Comparison of ENCODE assay signal across 1 cellular context in genomic region chr5:176388341-176389113, GRCh38.
TF ChIP-seq lines count a peak whose summit lies in the region.

TSS of gene HIGD2A (plus strand) at chr5:176388751. CDS start at chr5:176388820, 69 bp downstream.
A gene with protein sequence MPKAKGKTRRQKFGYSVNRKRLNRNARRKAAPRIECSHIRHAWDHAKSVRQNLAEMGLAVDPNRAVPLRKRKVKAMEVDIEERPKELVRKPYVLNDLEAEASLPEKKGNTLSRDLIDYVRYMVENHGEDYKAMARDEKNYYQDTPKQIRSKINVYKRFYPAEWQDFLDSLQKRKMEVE (minus strand): TSS chr5:176388598. CDS start chr5:176388539, 59 bp downstream.

TF ChIP-seq in K562, 482 proteins besides CTCF, POLR2A, EP300 and RAD21 (continued from another document and continues in another):
- TF ChIP-seq, protein P1, sequence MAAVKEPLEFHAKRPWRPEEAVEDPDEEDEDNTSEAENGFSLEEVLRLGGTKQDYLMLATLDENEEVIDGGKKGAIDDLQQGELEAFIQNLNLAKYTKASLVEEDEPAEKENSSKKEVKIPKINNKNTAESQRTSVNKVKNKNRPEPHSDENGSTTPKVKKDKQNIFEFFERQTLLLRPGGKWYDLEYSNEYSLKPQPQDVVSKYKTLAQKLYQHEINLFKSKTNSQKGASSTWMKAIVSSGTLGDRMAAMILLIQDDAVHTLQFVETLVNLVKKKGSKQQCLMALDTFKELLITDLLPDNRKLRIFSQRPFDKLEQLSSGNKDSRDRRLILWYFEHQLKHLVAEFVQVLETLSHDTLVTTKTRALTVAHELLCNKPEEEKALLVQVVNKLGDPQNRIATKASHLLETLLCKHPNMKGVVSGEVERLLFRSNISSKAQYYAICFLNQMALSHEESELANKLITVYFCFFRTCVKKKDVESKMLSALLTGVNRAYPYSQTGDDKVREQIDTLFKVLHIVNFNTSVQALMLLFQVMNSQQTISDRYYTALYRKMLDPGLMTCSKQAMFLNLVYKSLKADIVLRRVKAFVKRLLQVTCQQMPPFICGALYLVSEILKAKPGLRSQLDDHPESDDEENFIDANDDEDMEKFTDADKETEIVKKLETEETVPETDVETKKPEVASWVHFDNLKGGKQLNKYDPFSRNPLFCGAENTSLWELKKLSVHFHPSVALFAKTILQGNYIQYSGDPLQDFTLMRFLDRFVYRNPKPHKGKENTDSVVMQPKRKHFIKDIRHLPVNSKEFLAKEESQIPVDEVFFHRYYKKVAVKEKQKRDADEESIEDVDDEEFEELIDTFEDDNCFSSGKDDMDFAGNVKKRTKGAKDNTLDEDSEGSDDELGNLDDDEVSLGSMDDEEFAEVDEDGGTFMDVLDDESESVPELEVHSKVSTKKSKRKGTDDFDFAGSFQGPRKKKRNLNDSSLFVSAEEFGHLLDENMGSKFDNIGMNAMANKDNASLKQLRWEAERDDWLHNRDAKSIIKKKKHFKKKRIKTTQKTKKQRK (IDR thresholded peaks at IDR 0.05; ENCODE audit: borderline replicate concordance, low read depth, low read length) = no peak
- TF ChIP-seq TCF3 (CRISPR knock-in tag; IDR thresholded peaks at IDR 0.05) (peak; percentile 30), HDGF (IDR thresholded peaks at IDR 0.05) (no peak), SMARCA4 (IDR thresholded peaks at IDR 0.05) (peak; percentile 42; the same call in 1 of the 2 replicates), ATF3 (IDR thresholded peaks at IDR 0.05) (no peak), ATF3 (CRISPR knock-in tag; conservative IDR thresholded peaks at IDR 0.05) (peak; percentile 89), TEAD4 (IDR thresholded peaks at IDR 0.05; ENCODE audit: low read length) (peak; percentile 15; the same call in 1 of the 2 replicates), TEAD4 (CRISPR knock-in tag; IDR thresholded peaks at IDR 0.05; ENCODE audit: borderline replicate concordance) (no peak), PKNOX1 (IDR thresholded peaks at IDR 0.05) (peak; percentile 69; the same call in 1 of the 2 replicates), SAP30 (IDR thresholded peaks at IDR 0.05; ENCODE audit: borderline replicate concordance, insufficient read depth, low read depth, low read length, poor library complexity, severe bottlenecking) (peak; percentile 99), PHTF2 (CRISPR knock-in tag; IDR thresholded peaks at IDR 0.05) (no peak), XRCC4 (IDR thresholded peaks at IDR 0.05; ENCODE audit: extremely low read depth, insufficient read depth, insufficient read length) (no peak), RUNX1 (IDR thresholded peaks at IDR 0.05; ENCODE audit: low read depth) (no peak), THRAP3 (IDR thresholded peaks at IDR 0.05; ENCODE audit: borderline replicate concordance) (peak; percentile 82; the same call in 1 of the 2 replicates), ZNF23 (CRISPR knock-in tag; IDR thresholded peaks at IDR 0.05) (no peak), SREBF1 (IDR thresholded peaks at IDR 0.05; ENCODE audit: borderline replicate concordance, low read depth, low read length) (no peak; the same call in 1 of the 2 replicates), ZNF133 (CRISPR knock-in tag; IDR thresholded peaks at IDR 0.05) (no peak), FOXP1 (CRISPR knock-in tag; IDR thresholded peaks at IDR 0.05) (peak; percentile 78), ARID1B (IDR thresholded peaks at IDR 0.05) (peak; percentile 59), PRPF4 (IDR thresholded peaks at IDR 0.05; ENCODE audit: insufficient read depth, low read depth, low read length, poor library complexity, severe bottlenecking) (no peak), BCL6 (CRISPR knock-in tag; IDR thresholded peaks at IDR 0.05) (no peak), CHD4 (IDR thresholded peaks at IDR 0.05; ENCODE audit: insufficient read depth, insufficient replicate concordance, low read depth, low read length, poor library complexity, severe bottlenecking) (no peak), U2AF1 (optimal IDR thresholded peaks at IDR 0.05; ENCODE audit: low read depth, low read length) (no peak), FOXJ3 (CRISPR knock-in tag; IDR thresholded peaks at IDR 0.05) (no peak), KLF10 (CRISPR knock-in tag; IDR thresholded peaks at IDR 0.05) (no peak), TEAD2 (tag; IDR thresholded peaks at IDR 0.05) (0 out of 2 replicates have a peak, but pooled peaks have one; percentile 21), ERF (CRISPR knock-in tag; IDR thresholded peaks at IDR 0.05) (no peak), PCBP1 (IDR thresholded peaks at IDR 0.05; ENCODE audit: low read depth, low read length, poor library complexity, severe bottlenecking) (no peak), XRCC3 (IDR thresholded peaks at IDR 0.05) (no peak), LCOR (CRISPR knock-in tag; IDR thresholded peaks at IDR 0.05) (peak; percentile 97), TGIF2 (CRISPR knock-in tag; IDR thresholded peaks at IDR 0.05) (no peak), RHOXF2B (CRISPR knock-in tag; conservative IDR thresholded peaks at IDR 0.05) (no peak), JUND (IDR thresholded peaks at IDR 0.05; ENCODE audit: borderline replicate concordance, low read depth, low read length) (peak; percentile 73), JUND (tag; IDR thresholded peaks at IDR 0.05; ENCODE audit: borderline replicate concordance, low read depth, low read length) (peak; percentile 21; the same call in 2 of the 3 replicates), TAL1 (IDR thresholded peaks at IDR 0.05) (peak; percentile 36), BRD4 (IDR thresholded peaks at IDR 0.05) (peak; percentile 85), SNIP1 (IDR thresholded peaks at IDR 0.05; ENCODE audit: low read depth) (peak; percentile 65), KAT7 (CRISPR knock-in tag; IDR thresholded peaks at IDR 0.05; ENCODE audit: borderline replicate concordance) (peak; percentile 94; the same call in 1 of the 2 replicates), RBBP5 (IDR thresholded peaks at IDR 0.05; ENCODE audit: borderline replicate concordance, insufficient read depth, low read length, poor library complexity, severe bottlenecking) (peak; percentile 83), GATAD2B (IDR thresholded peaks at IDR 0.05; ENCODE audit: borderline replicate concordance) (no peak), ELF4 (CRISPR knock-in tag; IDR thresholded peaks at IDR 0.05) (peak; percentile 75; the same call in 1 of the 2 replicates), ARID2 (IDR thresholded peaks at IDR 0.05) (no peak), NR0B1 (IDR thresholded peaks at IDR 0.05; ENCODE audit: partially characterized antibody) (no peak), ARHGAP35 (IDR thresholded peaks at IDR 0.05; ENCODE audit: partially characterized antibody) (peak; percentile 92), SRSF7 (optimal IDR thresholded peaks at IDR 0.05; ENCODE audit: low read depth, low read length) (no peak), PRDM10 (IDR thresholded peaks at IDR 0.05; ENCODE audit: partially characterized antibody) (peak; percentile 63), ZNF444 (CRISPR knock-in tag; IDR thresholded peaks at IDR 0.05) (no peak), CTBP1 (IDR thresholded peaks at IDR 0.05; ENCODE audit: borderline replicate concordance) (peak; percentile 86), ZNF134 (CRISPR knock-in tag; conservative IDR thresholded peaks at IDR 0.05) (no peak), TEAD1 (CRISPR knock-in tag; IDR thresholded peaks at IDR 0.05) (no peak), SRF (CRISPR knock-in tag; IDR thresholded peaks at IDR 0.05) (peak in 1 of 2 experiments; percentile 47; a peak in 1 of 4 replicates), USF2 (CRISPR knock-in tag; IDR thresholded peaks at IDR 0.05) (no peak), KLF6 (CRISPR knock-in tag; IDR thresholded peaks at IDR 0.05; ENCODE audit: borderline replicate concordance) (peak; percentile 73; the same call in 1 of the 2 replicates), ZNF3 (CRISPR knock-in tag; IDR thresholded peaks at IDR 0.05) (no peak), CSDE1 (IDR thresholded peaks at IDR 0.05) (no peak; a peak in 1 of 4 replicates), HMBOX1 (IDR thresholded peaks at IDR 0.05) (peak; percentile 34; the same call in 1 of the 2 replicates), ETS2 (tag; IDR thresholded peaks at IDR 0.05; ENCODE audit: borderline replicate concordance, poor library complexity, severe bottlenecking) (no peak), HNRNPL (IDR thresholded peaks at IDR 0.05; ENCODE audit: low read depth, low read length) (no peak; the same call in 1 of the 2 replicates), TBP (optimal IDR thresholded peaks at IDR 0.05; ENCODE audit: low read depth, low read length) (peak; percentile 72), MECOM (CRISPR knock-in tag; IDR thresholded peaks at IDR 0.05) (peak; percentile 58; the same call in 1 of the 2 replicates), NR2C2 (CRISPR knock-in tag; IDR thresholded peaks at IDR 0.05) (peak; percentile 53; the same call in 1 of the 2 replicates), NR2C2 (tag; IDR thresholded peaks at IDR 0.05) (peak; percentile 97), ZNF57 (CRISPR knock-in tag; IDR thresholded peaks at IDR 0.05) (no peak), U2AF2 (optimal IDR thresholded peaks at IDR 0.05; ENCODE audit: low read depth, low read length) (no peak), PTTG1 (tag; IDR thresholded peaks at IDR 0.05; ENCODE audit: low read depth) (no peak)
- TF ChIP-seq, protein P2, sequence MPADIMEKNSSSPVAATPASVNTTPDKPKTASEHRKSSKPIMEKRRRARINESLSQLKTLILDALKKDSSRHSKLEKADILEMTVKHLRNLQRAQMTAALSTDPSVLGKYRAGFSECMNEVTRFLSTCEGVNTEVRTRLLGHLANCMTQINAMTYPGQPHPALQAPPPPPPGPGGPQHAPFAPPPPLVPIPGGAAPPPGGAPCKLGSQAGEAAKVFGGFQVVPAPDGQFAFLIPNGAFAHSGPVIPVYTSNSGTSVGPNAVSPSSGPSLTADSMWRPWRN (IDR thresholded peaks at IDR 0.05; ENCODE audit: low read depth) = no peak
